In genomic region chr1:228646717-228647522, GRCh38 we compare ENCODE assay signal across 8 cellular contexts.
DNase-seq lines count a peak whose midpoint lies in the region; TF ChIP-seq lines count a peak whose summit lies in the region.

No MANE protein-coding gene starts in this region.

- H3K4me1 ChIP-seq in colonic mucosa: peaks cover 14% of the 10 kb centered on the region
- H3K4me1 ChIP-seq in stomach: peaks cover 18 to 21% (median 20%) of the 10 kb centered on the region in 4 donors

- DNase-seq in NCI-H2196 (lab: John Stamatoyannopoulos, UW; ENCODE audit: unreplicated experiment): peak; percentile 45
- DNase-seq in NCI-H2196 treated with DMSO at 0.1 percent for 48 hours (lab: John Stamatoyannopoulos, UW; ENCODE audit: unreplicated experiment): no peak
- DNase-seq in LNCaP clone FGC (ENCODE audit: low read depth): no peak
- peak in 3 of 5 donors; percentile 9 to 64 (median 16) for DNase-seq in T-helper 1 cell
- peak; percentile 45 for DNase-seq in colonic mucosa
- peak in 1 of 2 donors; percentile 90 for DNase-seq in lower leg skin (ENCODE audit: low spot score in 2 of 2)
- peak; percentile 32 for DNase-seq in stomach
- no peak for DNase-seq in NCI-H187 treated with DMSO at 0.1 percent for 48 hours (lab: John Stamatoyannopoulos, UW)

- intact Hi-C loops in colonic mucosa (cut with DNase I): no loop called here
- intact Hi-C loops in lower leg skin (cut with DNase I; ENCODE audit: low total_unique reads): no loop called here
- intact Hi-C loops in stomach (cut with DNase I; ENCODE audit: low total_unique reads): no loop called here

- H3K27ac ChIP-seq in colonic mucosa (no peak overlapping the region), stomach (peak overlapping the region in 1 of 5 donors; percentile 20)

- 1% methylated on average over 46 to 49 of the region's 49 CpGs for WGBS in lower leg skin, 2 donors
- 1 to 2% (median 1%) methylated on average over 39 to 49 of the region's 49 CpGs for WGBS in stomach, 5 donors

- TF ChIP-seq POLR2A in lower leg skin (IDR thresholded peaks at IDR 0.05): no peak
- TF ChIP-seq POLR2A in stomach (IDR thresholded peaks at IDR 0.05): no peak

- TF ChIP-seq CTCF in LNCaP clone FGC (IDR thresholded peaks at IDR 0.05; ENCODE audit: control insufficient read depth, extremely low read depth, insufficient read depth) (no peak), colonic mucosa (IDR thresholded peaks at IDR 0.05) (no peak), lower leg skin (IDR thresholded peaks at IDR 0.05) (no peak), stomach (IDR thresholded peaks at IDR 0.05) (no peak)

- H3K36me3 ChIP-seq in colonic mucosa (no peaks in the 10 kb centered on the region), stomach (no peaks in the 10 kb centered on the region)

- no peaks in the 10 kb centered on the region for H3K9me3 ChIP-seq in colonic mucosa
- H3K9me3 ChIP-seq in stomach: no peaks in the 10 kb centered on the region

- H3K27me3 ChIP-seq in colonic mucosa: peaks cover 28% of the 10 kb centered on the region
- H3K27me3 ChIP-seq in stomach: peaks cover 35 to 55% (median 41%) of the 10 kb centered on the region in 3 donors

- peak overlapping the region; percentile 24 to 68 for H3K9ac ChIP-seq in colonic mucosa (ENCODE audit: low read depth in 2 of 2, low read length in 2 of 2)

- TF ChIP-seq EP300 in stomach (IDR thresholded peaks at IDR 0.05): no peak

- H3K4me3 ChIP-seq in LNCaP clone FGC (ENCODE audit: low read depth, low read length) (peak overlapping the region; percentile 46), colonic mucosa (peak overlapping the region; percentile 42), lower leg skin (ENCODE audit: low read depth, poor library complexity, severe bottlenecking) (peak overlapping the region; percentile 22), stomach (peak overlapping the region; percentile 32 to 56 (median 40))

Comparison
In these comparisons a context has a peak if more than half of its experiments do, and no peak if none do; other contexts are left out.
1. DNase-seq: peak in NCI-H2196 (single experiment), T-helper 1 cell (3 of 5), colonic mucosa (single experiment) and stomach (single experiment); none in NCI-H2196 treated with DMSO at 0.1 percent for 48 hours (single experiment), LNCaP clone FGC (single experiment) and NCI-H187 treated with DMSO at 0.1 percent for 48 hours (single experiment).
2. Peak in every context shown above with its lines, with median percentiles within 50 percentile points of each other: H3K4me3 ChIP-seq.